In the genomic region with DNA sequence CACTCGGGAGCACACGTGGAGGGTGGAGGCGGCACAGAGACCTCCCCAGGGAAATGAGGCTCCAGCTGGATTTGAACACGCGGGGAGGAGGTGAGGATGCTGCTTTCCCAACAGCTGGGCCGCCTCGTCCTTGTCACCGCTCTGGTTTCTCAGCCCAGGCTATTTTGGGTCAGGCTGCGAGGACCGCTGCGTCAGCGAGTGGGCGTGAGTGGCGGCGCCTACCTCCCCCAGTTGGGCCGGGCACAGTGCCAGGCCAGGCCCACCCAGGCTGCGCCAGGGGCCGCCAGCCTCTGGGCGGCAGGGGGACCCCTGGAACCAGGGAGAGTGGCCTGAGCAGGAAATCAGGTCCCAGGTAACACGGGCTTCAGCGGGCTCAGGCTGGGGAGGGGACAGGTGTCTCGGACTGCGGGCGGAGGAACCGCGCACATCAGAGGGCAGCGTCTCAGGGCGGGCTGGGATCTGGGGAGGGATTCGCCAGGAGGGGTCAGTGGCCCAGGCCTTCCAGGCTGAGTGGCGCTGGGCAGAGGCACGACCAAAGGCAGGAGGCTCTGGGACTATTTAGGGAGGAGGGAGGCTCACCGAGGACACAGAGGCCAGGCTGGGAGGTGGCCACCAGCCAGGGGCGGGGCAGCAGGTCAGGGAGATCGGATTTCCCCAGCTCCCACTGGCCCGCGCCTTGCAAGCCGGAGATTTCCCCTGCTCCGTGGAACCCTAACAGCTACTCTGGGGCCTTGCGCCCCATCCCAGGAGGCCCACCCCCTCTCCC, we compare ENCODE assay signal across 10 cellular contexts.
A peak's percentile ranks its signal among the peaks of the same experiment; 100 is the strongest.
DNase-seq lines count a peak whose midpoint lies in the region; ATAC-seq, FAIRE-seq and TF ChIP-seq lines count a peak whose summit lies in the region.
"Had no signal": no experiment of that assay in that cellular context is flagged by ENCODE, and none has a peak within 500 bp of the region (broad histone marks: within the 10 kb centered on the region; RNA-seq: fewer than 3 reads in every experiment).

No MANE protein-coding gene starts in this region.

- H2AFZ ChIP-seq in PC-9, result no peak overlapping the region; the same call in 1 of the 2 replicates

- ATAC-seq in Right ventricle myocardium superior (ENCODE audit: poor library complexity), result peak; percentile 84

- peak overlapping the region; percentile 61 for H3K4me2 ChIP-seq in PC-9

- H3K36me3 ChIP-seq in PC-9 (ENCODE audit: low read depth) (no peaks in the 10 kb centered on the region), SJCRH30 (no peaks in the 10 kb centered on the region)

- H3K4me3 ChIP-seq in PC-9 (no peak overlapping the region; the same call in 1 of the 2 replicates), SJCRH30 (no peak overlapping the region)

- no peaks in the 10 kb centered on the region for H3K9me3 ChIP-seq in PC-9 (ENCODE audit: insufficient read depth, low read depth)
- no peaks in the 10 kb centered on the region for H3K9me3 ChIP-seq in SJCRH30 (replicated peaks)

- H3K27ac ChIP-seq in C4-2B (peak overlapping the region; percentile 46), PC-9 (no peak overlapping the region), SJCRH30 (no peak overlapping the region)

- no peak for TF ChIP-seq CTCF in C4-2B (conservative IDR thresholded peaks at IDR 0.05)
- TF ChIP-seq CTCF in PC-9 (conservative IDR thresholded peaks at IDR 0.05), result no peak

- POLR2A ChIA-PET in PC-9 (lab: Charles Lee; ENCODE audit: unreplicated experiment), result no interaction called here

- H3F3A ChIP-seq in PC-9 (ENCODE audit: insufficient read depth, low read depth), result no peaks in the 10 kb centered on the region

- CTCF ChIA-PET in PC-9 (lab: Charles Lee), result no interaction called here

- H3K9me2 ChIP-seq in PC-9 (ENCODE audit: insufficient read depth), result no peaks in the 10 kb centered on the region

- intact Hi-C loops in PC-9 (cut with micrococcal nuclease; ENCODE audit: unreplicated experiment), result no loop called here
- intact Hi-C loops in Right ventricle myocardium superior (cut with DNase I), result no loop called here

- DNase-seq in PC-9 (peak in 1 of 2 experiments; percentile 35), Right ventricle myocardium superior (peak; percentile 74), mucosa of gallbladder (ENCODE audit: low spot score) (peak; percentile 18), SJCRH30 (no peak), RPMI8226 (no peak), GM19239 (ENCODE audit: insufficient read length, low spot score) (no peak), NCI-H82 (lab: John Stamatoyannopoulos, UW) (no peak)
- DNase-seq: activated gamma-delta T cell, NCI-H2081 treated with DMSO at 0.1 percent for 48 hours had no signal

- no peaks in the 10 kb centered on the region for H3K27me3 ChIP-seq in PC-9 (ENCODE audit: insufficient read depth, low read depth)
- H3K27me3 ChIP-seq in SJCRH30, result no peaks in the 10 kb centered on the region

- H3K79me2 ChIP-seq in PC-9 (ENCODE audit: low read depth), result no peaks in the 10 kb centered on the region

- no TSS peak for BruUV-seq in PC-9 (replicated peaks; lab: Mats Ljungman, UMichigan)

- no peak for FAIRE-seq in GM19239 (lab: Jason Lieb, UNC)

- H3K4me1 ChIP-seq in PC-9 (replicated peaks; ENCODE audit: insufficient read depth), result peaks cover 9% of the 10 kb centered on the region
- H3K4me1 ChIP-seq in SJCRH30, result no peaks in the 10 kb centered on the region

- H4K20me1 ChIP-seq in PC-9 (ENCODE audit: insufficient read depth), result no peaks in the 10 kb centered on the region

Comparison
In these comparisons a context has a peak if more than half of its experiments do, and no peak if none do; other contexts are left out.
1. DNase-seq: peak in Right ventricle myocardium superior (single experiment) and mucosa of gallbladder (single experiment); none in SJCRH30 (0 of 2), RPMI8226 (single experiment), GM19239 (single experiment) and NCI-H82 (single experiment).